ENCODE assay signal across 1 cellular context in the genomic region with DNA sequence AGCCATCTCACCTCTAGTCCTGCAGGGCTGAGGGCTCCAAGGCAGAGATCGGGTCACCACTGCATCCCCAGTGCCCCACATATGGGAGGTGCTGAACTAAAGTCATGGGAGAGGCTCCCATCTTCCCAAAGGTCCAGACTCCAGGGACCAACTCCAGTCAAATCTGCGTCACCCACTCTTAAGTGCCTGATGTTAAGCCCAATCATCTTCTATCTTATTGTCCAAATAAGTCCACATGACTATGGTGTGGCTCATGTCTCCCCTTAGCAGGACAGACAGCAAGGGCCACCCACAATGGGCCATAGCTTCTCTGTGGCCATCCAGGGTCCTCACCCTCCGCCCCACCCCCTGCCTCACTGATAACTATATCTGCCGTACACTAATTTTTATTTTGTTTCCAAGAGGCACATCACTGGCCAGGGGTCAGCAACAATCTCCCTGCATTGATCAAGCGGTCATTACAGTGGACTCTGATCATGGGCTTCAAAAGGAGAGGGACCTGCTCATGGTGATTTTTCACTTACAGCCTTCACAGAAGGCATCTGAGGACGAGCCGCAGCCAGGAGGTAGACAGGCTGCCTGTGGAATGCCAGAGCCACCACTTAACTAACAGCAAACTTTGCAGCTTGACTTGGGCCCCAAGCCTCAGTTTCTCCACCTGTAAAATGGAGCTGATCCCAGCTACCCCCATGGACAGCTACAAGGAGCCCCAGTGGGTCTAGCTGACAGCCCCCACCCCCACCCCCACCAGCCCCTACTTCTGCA.
TF ChIP-seq lines count a peak whose summit lies in the region.

No MANE protein-coding gene starts in this region.

TF ChIP-seq in GM23338, 12 proteins besides CTCF, POLR2A, EP300 and RAD21 (continued from another document):
- TF ChIP-seq, protein P1, sequence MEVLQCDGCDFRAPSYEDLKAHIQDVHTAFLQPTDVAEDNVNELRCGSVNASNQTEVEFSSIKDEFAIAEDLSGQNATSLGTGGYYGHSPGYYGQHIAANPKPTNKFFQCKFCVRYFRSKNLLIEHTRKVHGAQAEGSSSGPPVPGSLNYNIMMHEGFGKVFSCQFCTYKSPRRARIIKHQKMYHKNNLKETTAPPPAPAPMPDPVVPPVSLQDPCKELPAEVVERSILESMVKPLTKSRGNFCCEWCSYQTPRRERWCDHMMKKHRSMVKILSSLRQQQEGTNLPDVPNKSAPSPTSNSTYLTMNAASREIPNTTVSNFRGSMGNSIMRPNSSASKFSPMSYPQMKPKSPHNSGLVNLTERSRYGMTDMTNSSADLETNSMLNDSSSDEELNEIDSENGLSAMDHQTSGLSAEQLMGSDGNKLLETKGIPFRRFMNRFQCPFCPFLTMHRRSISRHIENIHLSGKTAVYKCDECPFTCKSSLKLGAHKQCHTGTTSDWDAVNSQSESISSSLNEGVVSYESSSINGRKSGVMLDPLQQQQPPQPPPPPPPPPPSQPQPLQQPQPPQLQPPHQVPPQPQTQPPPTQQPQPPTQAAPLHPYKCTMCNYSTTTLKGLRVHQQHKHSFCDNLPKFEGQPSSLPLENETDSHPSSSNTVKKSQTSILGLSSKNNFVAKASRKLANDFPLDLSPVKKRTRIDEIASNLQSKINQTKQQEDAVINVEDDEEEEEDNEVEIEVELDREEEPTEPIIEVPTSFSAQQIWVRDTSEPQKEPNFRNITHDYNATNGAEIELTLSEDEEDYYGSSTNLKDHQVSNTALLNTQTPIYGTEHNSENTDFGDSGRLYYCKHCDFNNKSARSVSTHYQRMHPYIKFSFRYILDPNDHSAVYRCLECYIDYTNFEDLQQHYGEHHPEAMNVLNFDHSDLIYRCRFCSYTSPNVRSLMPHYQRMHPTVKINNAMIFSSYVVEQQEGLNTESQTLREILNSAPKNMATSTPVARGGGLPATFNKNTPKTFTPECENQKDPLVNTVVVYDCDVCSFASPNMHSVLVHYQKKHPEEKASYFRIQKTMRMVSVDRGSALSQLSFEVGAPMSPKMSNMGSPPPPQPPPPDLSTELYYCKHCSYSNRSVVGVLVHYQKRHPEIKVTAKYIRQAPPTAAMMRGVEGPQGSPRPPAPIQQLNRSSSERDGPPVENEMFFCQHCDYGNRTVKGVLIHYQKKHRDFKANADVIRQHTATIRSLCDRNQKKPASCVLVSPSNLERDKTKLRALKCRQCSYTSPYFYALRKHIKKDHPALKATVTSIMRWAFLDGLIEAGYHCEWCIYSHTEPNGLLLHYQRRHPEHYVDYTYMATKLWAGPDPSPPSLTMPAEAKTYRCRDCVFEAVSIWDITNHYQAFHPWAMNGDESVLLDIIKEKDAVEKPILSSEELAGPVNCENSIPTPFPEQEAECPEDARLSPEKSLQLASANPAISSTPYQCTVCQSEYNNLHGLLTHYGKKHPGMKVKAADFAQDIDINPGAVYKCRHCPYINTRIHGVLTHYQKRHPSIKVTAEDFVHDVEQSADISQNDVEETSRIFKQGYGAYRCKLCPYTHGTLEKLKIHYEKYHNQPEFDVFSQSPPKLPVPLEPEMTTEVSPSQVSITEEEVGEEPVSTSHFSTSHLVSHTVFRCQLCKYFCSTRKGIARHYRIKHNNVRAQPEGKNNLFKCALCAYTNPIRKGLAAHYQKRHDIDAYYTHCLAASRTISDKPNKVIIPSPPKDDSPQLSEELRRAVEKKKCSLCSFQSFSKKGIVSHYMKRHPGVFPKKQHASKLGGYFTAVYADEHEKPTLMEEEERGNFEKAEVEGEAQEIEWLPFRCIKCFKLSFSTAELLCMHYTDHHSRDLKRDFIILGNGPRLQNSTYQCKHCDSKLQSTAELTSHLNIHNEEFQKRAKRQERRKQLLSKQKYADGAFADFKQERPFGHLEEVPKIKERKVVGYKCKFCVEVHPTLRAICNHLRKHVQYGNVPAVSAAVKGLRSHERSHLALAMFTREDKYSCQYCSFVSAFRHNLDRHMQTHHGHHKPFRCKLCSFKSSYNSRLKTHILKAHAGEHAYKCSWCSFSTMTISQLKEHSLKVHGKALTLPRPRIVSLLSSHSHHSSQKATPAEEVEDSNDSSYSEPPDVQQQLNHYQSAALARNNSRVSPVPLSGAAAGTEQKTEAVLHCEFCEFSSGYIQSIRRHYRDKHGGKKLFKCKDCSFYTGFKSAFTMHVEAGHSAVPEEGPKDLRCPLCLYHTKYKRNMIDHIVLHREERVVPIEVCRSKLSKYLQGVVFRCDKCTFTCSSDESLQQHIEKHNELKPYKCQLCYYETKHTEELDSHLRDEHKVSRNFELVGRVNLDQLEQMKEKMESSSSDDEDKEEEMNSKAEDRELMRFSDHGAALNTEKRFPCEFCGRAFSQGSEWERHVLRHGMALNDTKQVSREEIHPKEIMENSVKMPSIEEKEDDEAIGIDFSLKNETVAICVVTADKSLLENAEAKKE (CRISPR knock-in tag; IDR thresholded peaks at IDR 0.05) = no peak
- TF ChIP-seq STAT1 (IDR thresholded peaks at IDR 0.05; ENCODE audit: unreplicated experiment) (no peak), ZNF331 (CRISPR knock-in tag; IDR thresholded peaks at IDR 0.05; ENCODE audit: low read depth) (no peak), POLR2AphosphoS5 (IDR thresholded peaks at IDR 0.05; ENCODE audit: low read depth) (no peak), EZH2 (IDR thresholded peaks at IDR 0.05; ENCODE audit: low read depth, unreplicated experiment) (no peak), CREB1 (CRISPR knock-in tag; IDR thresholded peaks at IDR 0.05; ENCODE audit: low read depth) (no peak), NANOG (IDR thresholded peaks at IDR 0.05; ENCODE audit: borderline replicate concordance) (no peak), JUNB (IDR thresholded peaks at IDR 0.05; ENCODE audit: unreplicated experiment) (no peak)
- TF ChIP-seq, protein P2, sequence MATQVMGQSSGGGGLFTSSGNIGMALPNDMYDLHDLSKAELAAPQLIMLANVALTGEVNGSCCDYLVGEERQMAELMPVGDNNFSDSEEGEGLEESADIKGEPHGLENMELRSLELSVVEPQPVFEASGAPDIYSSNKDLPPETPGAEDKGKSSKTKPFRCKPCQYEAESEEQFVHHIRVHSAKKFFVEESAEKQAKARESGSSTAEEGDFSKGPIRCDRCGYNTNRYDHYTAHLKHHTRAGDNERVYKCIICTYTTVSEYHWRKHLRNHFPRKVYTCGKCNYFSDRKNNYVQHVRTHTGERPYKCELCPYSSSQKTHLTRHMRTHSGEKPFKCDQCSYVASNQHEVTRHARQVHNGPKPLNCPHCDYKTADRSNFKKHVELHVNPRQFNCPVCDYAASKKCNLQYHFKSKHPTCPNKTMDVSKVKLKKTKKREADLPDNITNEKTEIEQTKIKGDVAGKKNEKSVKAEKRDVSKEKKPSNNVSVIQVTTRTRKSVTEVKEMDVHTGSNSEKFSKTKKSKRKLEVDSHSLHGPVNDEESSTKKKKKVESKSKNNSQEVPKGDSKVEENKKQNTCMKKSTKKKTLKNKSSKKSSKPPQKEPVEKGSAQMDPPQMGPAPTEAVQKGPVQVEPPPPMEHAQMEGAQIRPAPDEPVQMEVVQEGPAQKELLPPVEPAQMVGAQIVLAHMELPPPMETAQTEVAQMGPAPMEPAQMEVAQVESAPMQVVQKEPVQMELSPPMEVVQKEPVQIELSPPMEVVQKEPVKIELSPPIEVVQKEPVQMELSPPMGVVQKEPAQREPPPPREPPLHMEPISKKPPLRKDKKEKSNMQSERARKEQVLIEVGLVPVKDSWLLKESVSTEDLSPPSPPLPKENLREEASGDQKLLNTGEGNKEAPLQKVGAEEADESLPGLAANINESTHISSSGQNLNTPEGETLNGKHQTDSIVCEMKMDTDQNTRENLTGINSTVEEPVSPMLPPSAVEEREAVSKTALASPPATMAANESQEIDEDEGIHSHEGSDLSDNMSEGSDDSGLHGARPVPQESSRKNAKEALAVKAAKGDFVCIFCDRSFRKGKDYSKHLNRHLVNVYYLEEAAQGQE (IDR thresholded peaks at IDR 0.05; ENCODE audit: unreplicated experiment) = no peak
TF ChIP-seq in GM23338: peak in this region for 0.
